ENCODE assay signal across 7 cellular contexts in the genomic region with DNA sequence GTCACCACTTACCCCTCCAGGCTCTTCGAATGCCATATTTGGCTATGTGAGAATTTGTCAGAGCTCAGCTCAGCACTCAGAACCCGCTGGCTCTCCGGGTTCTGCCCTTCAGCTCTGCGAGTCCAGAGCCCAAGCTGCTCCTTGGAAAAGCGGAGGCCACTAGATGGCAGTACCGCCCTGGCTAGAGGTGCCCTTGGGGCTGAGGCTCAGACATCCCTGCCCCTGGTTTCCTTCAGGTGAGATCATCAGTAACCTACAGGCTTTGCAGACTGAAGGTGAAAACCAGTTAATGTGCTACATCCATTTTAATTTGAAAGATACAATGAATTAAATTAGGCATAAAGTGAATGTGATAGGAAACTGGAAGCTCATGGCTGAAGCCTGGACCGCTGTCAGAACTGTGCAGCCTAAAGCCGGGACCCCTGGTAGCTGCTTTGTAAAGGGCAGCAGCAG.
DNase-seq lines count a peak whose midpoint lies in the region; ATAC-seq and TF ChIP-seq lines count a peak whose summit lies in the region.

No MANE protein-coding gene starts in this region.

- H3K9me3 Mint-ChIP-seq in natural killer cell = no peaks in the 10 kb centered on the region

- WGBS in stomach, 5 donors = 34 to 38% (median 35%) methylated on average over 8 of the region's 8 CpGs

- no peak for TF ChIP-seq POLR2A in stomach (IDR thresholded peaks at IDR 0.05)

- TF ChIP-seq CTCF in GM12865 (IDR thresholded peaks at IDR 0.05; ENCODE audit: insufficient read depth, low read depth, low read length, missing control alignments) (peak; percentile 81), natural killer cell (IDR thresholded peaks at IDR 0.05) (peak; percentile 50), stomach (IDR thresholded peaks at IDR 0.05) (peak in 5 of 7 experiments; percentile 60 to 74 (median 64))

- no peaks in the 10 kb centered on the region for H3K4me1 ChIP-seq in stomach

- H3K9me3 ChIP-seq in stomach = no peaks in the 10 kb centered on the region

- H3K4me1 Mint-ChIP-seq in natural killer cell = no peaks in the 10 kb centered on the region

- no peaks in the 10 kb centered on the region for H3K36me3 Mint-ChIP-seq in natural killer cell

- H3K27ac Mint-ChIP-seq in natural killer cell = no peak overlapping the region

- peak; percentile 63 for DNase-seq in GM12865 (ENCODE audit: low read depth)
- peak; percentile 88 for DNase-seq in NCI-H82 (lab: John Stamatoyannopoulos, UW)
- peak; percentile 52 for DNase-seq in activated T-cell treated with anti-CD3 and anti-CD28 coated beads for 24 hours (ENCODE audit: low read depth)
- peak; percentile 22 for DNase-seq in natural killer cell
- DNase-seq in stomach = peak; percentile 80

- H3K27ac ChIP-seq in stomach = no peak overlapping the region

- ATAC-seq in HG03342 (IDR thresholded peaks at IDR 0.05; ENCODE audit: unreplicated experiment) = peak; percentile 68
- peak; percentile 92 for ATAC-seq in esophagus mucosa
- peak in 2 of 3 donors; percentile 54 to 75 for ATAC-seq in natural killer cell

- no peak overlapping the region for H3K4me3 ChIP-seq in GM12865 (ENCODE audit: low read depth, low read length)
- H3K4me3 ChIP-seq in stomach = no peak overlapping the region

- intact Hi-C loops in natural killer cell (cut with micrococcal nuclease) (loop anchor here (1.0 kb wide), 1 partner anchor 402 kb away; no protein-coding TSS in a partner anchor), stomach (cut with DNase I; ENCODE audit: low total_unique reads) (loop anchor here (5.0 kb wide), 1 partner anchor 388 kb away; a partner anchor contains a TSS)

- H3K27me3 ChIP-seq in stomach = no peaks in the 10 kb centered on the region

- no peaks in the 10 kb centered on the region for H3K27me3 Mint-ChIP-seq in natural killer cell (ENCODE audit: low read depth in 2 of 2)

- H3K4me3 Mint-ChIP-seq in natural killer cell = no peak overlapping the region

- peaks cover 4 to 28% (median 21%) of the 10 kb centered on the region in 4 donors for H3K36me3 ChIP-seq in stomach

- TF ChIP-seq EP300 in stomach (IDR thresholded peaks at IDR 0.05) = no peak

Comparison
In these comparisons a context has a peak if more than half of its experiments do, and no peak if none do; other contexts are left out.
1. DNase-seq: peak in every context shown above with its lines; median percentile 88 in NCI-H82; 80 in stomach; 63 in GM12865; 52 in activated T-cell treated with anti-CD3 and anti-CD28 coated beads for 24 hours; 22 in natural killer cell.